In the genomic region with DNA sequence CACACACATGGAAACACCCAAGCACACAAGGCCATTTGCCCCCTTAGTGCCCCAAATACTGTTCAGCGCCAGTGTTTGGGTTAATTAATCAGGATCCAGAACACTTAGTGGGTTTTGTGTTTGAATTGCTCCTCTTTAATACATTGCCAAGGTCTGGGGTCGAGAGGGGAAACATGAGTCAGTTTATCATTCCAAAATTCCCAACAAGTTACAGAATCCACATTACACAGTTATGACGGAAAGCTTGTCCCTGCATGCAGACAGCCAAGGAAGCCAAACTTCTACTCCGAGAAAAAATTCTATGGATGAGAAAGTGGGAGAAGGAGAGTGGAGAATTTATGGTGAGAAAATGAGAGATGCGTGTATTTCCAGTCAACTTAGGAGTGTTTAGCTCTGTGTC, we compare ENCODE assay signal across 21 cellular contexts.
A peak's percentile ranks its signal among the peaks of the same experiment; 100 is the strongest.
DNase-seq lines count a peak whose midpoint lies in the region; ATAC-seq, FAIRE-seq and TF ChIP-seq lines count a peak whose summit lies in the region.
"Had no signal": no experiment of that assay in that cellular context is flagged by ENCODE, and none has a peak within 500 bp of the region (broad histone marks: within the 10 kb centered on the region; RNA-seq: fewer than 3 reads in every experiment).

No MANE protein-coding gene starts in this region.

- DNase-seq in astrocyte (ENCODE audit: low read depth) (peak; percentile 45), epithelial cell of esophagus (ENCODE audit: low read depth) (peak; percentile 61), mesenchymal stem cell (peak; percentile 7), occipital lobe (lab: John Stamatoyannopoulos, UW) (no peak), head of caudate nucleus (no peak)
- DNase-seq: Caco-2; CD4-positive, CD25-positive, alpha-beta regulatory T cell; CD8-positive, alpha-beta T cell; DMS79; EL; GDM1; GOT3; HFFc6 had no signal

- peaks cover 10% of the 10 kb centered on the region for H3K4me1 ChIP-seq in astrocyte (ENCODE audit: insufficient read depth, low read length)
- H3K4me1 ChIP-seq in mesenchymal stem cell (ENCODE audit: control insufficient read depth, insufficient read depth, low read depth, low read length) = peaks cover 2% of the 10 kb centered on the region
- H3K4me1 ChIP-seq: BLaER1, Caco-2, HAP-1 had no signal

- H3K4me3 ChIP-seq in astrocyte (ENCODE audit: insufficient read depth, low read depth, low read length) (no peak overlapping the region), epithelial cell of esophagus (ENCODE audit: low read length) (no peak overlapping the region), mesenchymal stem cell (ENCODE audit: insufficient read depth in 1 of 2, low read depth in 1 of 2, low read length in 2 of 2) (no peak overlapping the region)
- H3K4me3 ChIP-seq: BLaER1, GM12878, HAP-1 had no signal

- H3K79me1 ChIP-seq in mesenchymal stem cell (replicated peaks; ENCODE audit: low read length, poor library complexity, severe bottlenecking) = no peaks in the 10 kb centered on the region

- H2BK15ac ChIP-seq in mesenchymal stem cell (ENCODE audit: low read depth, poor library complexity, severe bottlenecking) = no peak overlapping the region

- no peak overlapping the region for H3K9ac ChIP-seq in astrocyte (ENCODE audit: low read length)
- H3K9ac ChIP-seq in mesenchymal stem cell (ENCODE audit: low read length) = no peak overlapping the region
- H3K9ac ChIP-seq: BLaER1 had no signal

- no peaks in the 10 kb centered on the region for H3K79me2 ChIP-seq in astrocyte (ENCODE audit: insufficient read depth, low read length)

- H3K4me1 Mint-ChIP-seq in astrocyte (ENCODE audit: low read depth, unreplicated experiment) = peaks cover 28% of the 10 kb centered on the region
- H3K4me1 Mint-ChIP-seq: B cell had no signal

- no peak overlapping the region for H3K4ac ChIP-seq in mesenchymal stem cell (ENCODE audit: low read depth in 1 of 2, low read length in 2 of 2)

- H3K9me3 Mint-ChIP-seq in astrocyte (ENCODE audit: unreplicated experiment) = no peaks in the 10 kb centered on the region
- H3K9me3 Mint-ChIP-seq: HFFc6 had no signal

- no peak overlapping the region for H2BK5ac ChIP-seq in mesenchymal stem cell (ENCODE audit: low read depth, low read length, poor library complexity, severe bottlenecking)

- H2BK12ac ChIP-seq in mesenchymal stem cell (ENCODE audit: low read length in 2 of 2) = no peak overlapping the region

- H2AFZ ChIP-seq in astrocyte (ENCODE audit: low read depth, low read length) = no peak overlapping the region
- H2AFZ ChIP-seq in mesenchymal stem cell (ENCODE audit: low read depth, low read length) = no peak overlapping the region

- no peak overlapping the region for H4K91ac ChIP-seq in mesenchymal stem cell (ENCODE audit: low read length)

- H3K27ac ChIP-seq in astrocyte (ENCODE audit: low read depth, low read length) (peak overlapping the region; percentile 25), mesenchymal stem cell (ENCODE audit: low read length, poor library complexity, severe bottlenecking) (no peak overlapping the region)
- H3K27ac ChIP-seq: BLaER1, C4-2B had no signal

- no peaks in the 10 kb centered on the region for H3K27me3 ChIP-seq in astrocyte (ENCODE audit: insufficient read depth, low read length)
- peaks cover 0 to 41% of the 10 kb centered on the region in 2 experiments for H3K27me3 ChIP-seq in mesenchymal stem cell (ENCODE audit: control insufficient read depth in 1 of 2, insufficient read depth in 1 of 2, low read length in 2 of 2)
- H3K27me3 ChIP-seq: BLaER1 had no signal

- no peak for FAIRE-seq in astrocyte (lab: Jason Lieb, UNC)
- FAIRE-seq: GM12878, H54 had no signal

- H3K14ac ChIP-seq in mesenchymal stem cell (ENCODE audit: low read length in 2 of 2) = no peak overlapping the region

- H3K36me3 Mint-ChIP-seq in astrocyte (ENCODE audit: low read depth, unreplicated experiment) = no peaks in the 10 kb centered on the region
- H3K36me3 Mint-ChIP-seq: CD4-positive, CD25-positive, alpha-beta regulatory T cell; CD8-positive, alpha-beta T cell had no signal

- ATAC-seq in HG02973 (IDR thresholded peaks at IDR 0.05; ENCODE audit: unreplicated experiment) (no peak), HG03175 (IDR thresholded peaks at IDR 0.05; ENCODE audit: unreplicated experiment) (no peak)
- ATAC-seq: CD8-positive, alpha-beta T cell; GM12878 had no signal

- H3K4me2 ChIP-seq in astrocyte (ENCODE audit: low read length) = no peak overlapping the region
- no peak overlapping the region for H3K4me2 ChIP-seq in mesenchymal stem cell (ENCODE audit: low read length, poor library complexity, severe bottlenecking)
- H3K4me2 ChIP-seq: BLaER1 had no signal

- TF ChIP-seq CTCF in astrocyte (IDR thresholded peaks at IDR 0.05; ENCODE audit: insufficient read depth, low read depth, low read length) (no peak), epithelial cell of esophagus (IDR thresholded peaks at IDR 0.05; ENCODE audit: insufficient read depth, low read depth, low read length, missing control alignments) (no peak)

- no peak overlapping the region for H2BK120ac ChIP-seq in mesenchymal stem cell (ENCODE audit: low read depth, low read length)

- H3K23ac ChIP-seq in mesenchymal stem cell (ENCODE audit: low read length in 2 of 2) = no peak overlapping the region

- WGBS in mesenchymal stem cell = 62% methylated on average over 4 of the region's 5 CpGs

- H3K27me3 Mint-ChIP-seq in astrocyte (ENCODE audit: low read depth, unreplicated experiment) = no peaks in the 10 kb centered on the region
- H3K27me3 Mint-ChIP-seq: CD4-positive, CD25-positive, alpha-beta regulatory T cell had no signal

- H3K36me3 ChIP-seq in astrocyte (ENCODE audit: insufficient read depth, low read length) (no peaks in the 10 kb centered on the region), mesenchymal stem cell (ENCODE audit: control insufficient read depth in 1 of 2, insufficient read depth in 2 of 2, low read depth in 1 of 2, low read length in 2 of 2) (no peaks in the 10 kb centered on the region)
- H3K36me3 ChIP-seq: BLaER1, HAP-1 had no signal

- no peak overlapping the region for H3K18ac ChIP-seq in mesenchymal stem cell (ENCODE audit: low read depth in 1 of 2, low read length in 2 of 2)

- no peaks in the 10 kb centered on the region for H4K20me1 ChIP-seq in astrocyte (ENCODE audit: insufficient read depth, low read length)
- H4K20me1 ChIP-seq: BLaER1 had no signal

- H2AK5ac ChIP-seq in mesenchymal stem cell (ENCODE audit: low read length, severe bottlenecking) = no peak overlapping the region

- no peak overlapping the region for H4K8ac ChIP-seq in mesenchymal stem cell (ENCODE audit: low read length)

- intact Hi-C loops in head of caudate nucleus (cut with DNase I) = no loop called here

- peak overlapping the region; percentile 3 for H3K27ac Mint-ChIP-seq in astrocyte (ENCODE audit: unreplicated experiment)
- H3K27ac Mint-ChIP-seq: B cell; CD4-positive, CD25-positive, alpha-beta regulatory T cell; CD8-positive, alpha-beta T cell; HFFc6 had no signal

- H3K9me3 ChIP-seq in astrocyte (ENCODE audit: insufficient read depth, low read depth, low read length) (no peaks in the 10 kb centered on the region), mesenchymal stem cell (ENCODE audit: control insufficient read depth, low read length) (no peaks in the 10 kb centered on the region)
- H3K9me3 ChIP-seq: BLaER1, Caco-2, HAP-1 had no signal

- no peak overlapping the region for H3K4me3 Mint-ChIP-seq in astrocyte (ENCODE audit: unreplicated experiment)
- H3K4me3 Mint-ChIP-seq: B cell; CD4-positive, CD25-positive, alpha-beta regulatory T cell; CD8-positive, alpha-beta T cell; HFFc6 had no signal

Comparison
In these comparisons a context has a peak if more than half of its experiments do, and no peak if none do; other contexts are left out.
1. DNase-seq: peak in astrocyte (single experiment), epithelial cell of esophagus (single experiment) and mesenchymal stem cell (single experiment); none in occipital lobe (single experiment) and head of caudate nucleus (0 of 42).